8 cellular contexts compared by ENCODE assay signal in genomic region chr9:7756088-7756487, GRCh38. TPM values are rescaled to one million over a fixed set of nuclear protein-coding genes. Genes with fewer than 3 reads are reported as not detected.
DNase-seq lines count a peak whose midpoint lies in the region; ATAC-seq and TF ChIP-seq lines count a peak whose summit lies in the region.

No MANE protein-coding gene starts in this region.

- TF ChIP-seq CTCF in GM13976 (IDR thresholded peaks at IDR 0.05; ENCODE audit: borderline replicate concordance, control extremely low read depth, extremely low read depth, insufficient read depth, missing control alignments): no peak
- TF ChIP-seq CTCF in suprapubic skin (IDR thresholded peaks at IDR 0.05): no peak
- no peak for TF ChIP-seq CTCF in endothelial cell (IDR thresholded peaks at IDR 0.05; ENCODE audit: unreplicated experiment)

- DNase-seq in GM13976 (ENCODE audit: low spot score) (peak; percentile 27), suprapubic skin (ENCODE audit: low spot score in 2 of 2) (no peak), HK-2 (ENCODE audit: unreplicated experiment) (no peak), endothelial cell (ENCODE audit: low spot score) (no peak), NCI-H2227 treated with DMSO at 0.1 percent for 48 hours (lab: John Stamatoyannopoulos, UW) (no peak)

- H3K4me3 ChIP-seq in suprapubic skin: no peak overlapping the region

- no peaks in the 10 kb centered on the region for H3K27me3 Mint-ChIP-seq in activated naive CD8-positive, alpha-beta T cell
- H3K27me3 Mint-ChIP-seq in endothelial cell (ENCODE audit: unreplicated experiment): no peaks in the 10 kb centered on the region

- ATAC-seq in GM19467 (IDR thresholded peaks at IDR 0.05; ENCODE audit: unreplicated experiment) (peak; percentile 93), HG03159 (IDR thresholded peaks at IDR 0.05; ENCODE audit: unreplicated experiment) (peak; percentile 97)

- H3K4me3 Mint-ChIP-seq in activated naive CD8-positive, alpha-beta T cell: peak overlapping the region; percentile 8
- H3K4me3 Mint-ChIP-seq in endothelial cell (ENCODE audit: unreplicated experiment): no peak overlapping the region

- in situ Hi-C loops in GM13976 (cut with MboI; ENCODE audit: low sequenced_read_pairs, unreplicated experiment): no loop called here

- H3K9me3 ChIP-seq in suprapubic skin: no peaks in the 10 kb centered on the region

- no peaks in the 10 kb centered on the region for H3K4me1 ChIP-seq in suprapubic skin

- H3K36me3 Mint-ChIP-seq in activated naive CD8-positive, alpha-beta T cell: peaks cover 10% of the 10 kb centered on the region
- no peaks in the 10 kb centered on the region for H3K36me3 Mint-ChIP-seq in endothelial cell (ENCODE audit: low read depth, unreplicated experiment)

- H3K9me3 Mint-ChIP-seq in activated naive CD8-positive, alpha-beta T cell (ENCODE audit: low read depth): peaks cover 6% of the 10 kb centered on the region
- H3K9me3 Mint-ChIP-seq in endothelial cell (ENCODE audit: unreplicated experiment): no peaks in the 10 kb centered on the region

- peaks cover 21% of the 10 kb centered on the region for H3K4me1 Mint-ChIP-seq in activated naive CD8-positive, alpha-beta T cell (ENCODE audit: low read depth)
- H3K4me1 Mint-ChIP-seq in endothelial cell (ENCODE audit: unreplicated experiment): no peaks in the 10 kb centered on the region

- H3K27ac Mint-ChIP-seq in activated naive CD8-positive, alpha-beta T cell: peak overlapping the region; percentile 85
- H3K27ac Mint-ChIP-seq in endothelial cell (ENCODE audit: unreplicated experiment): no peak overlapping the region

- no peak for TF ChIP-seq POLR2A in suprapubic skin (IDR thresholded peaks at IDR 0.05)

- no peak overlapping the region for H3K27ac ChIP-seq in suprapubic skin

- no peaks in the 10 kb centered on the region for H3K27me3 ChIP-seq in suprapubic skin

- TF ChIP-seq EP300 in suprapubic skin (IDR thresholded peaks at IDR 0.05): no peak

- no peaks in the 10 kb centered on the region for H3K36me3 ChIP-seq in suprapubic skin

RNA-seq across cellular contexts. Expression of gene DMAC1, which starts 43.5 kb away (rescaled TPM):
- total RNA-seq in suprapubic skin (10 to 100 TPM; 12.5 to 14.6 (median 13.6) TPM), endothelial cell (ENCODE audit: unreplicated experiment) (48.4 TPM)
